In genomic region chr6:53326372-53327016, GRCh38 we compare ENCODE assay signal across 1 cellular context.
TF ChIP-seq lines count a peak whose summit lies in the region.

No MANE protein-coding gene starts in this region.

TF ChIP-seq in GM23338, 12 proteins besides CTCF, POLR2A, EP300 and RAD21 (continued from another document):
- TF ChIP-seq ZNF462 (CRISPR knock-in tag; IDR thresholded peaks at IDR 0.05) (no peak), EZH2 (IDR thresholded peaks at IDR 0.05; ENCODE audit: low read depth, unreplicated experiment) (no peak)
